ENCODE assay signal across 8 cellular contexts in genomic region chr2:68252407-68253210, GRCh38. TPM values are rescaled to one million over a fixed set of nuclear protein-coding genes. Genes with fewer than 3 reads are reported as not detected.
DNase-seq lines count a peak whose midpoint lies in the region; ATAC-seq and TF ChIP-seq lines count a peak whose summit lies in the region.

TSS of gene PPP3R1 (minus strand) at chr2:68252532. CDS start at chr2:68252127, 405 bp downstream.

- DNase-seq in ACHN (peak; percentile 97), NCI-H2227 (lab: John Stamatoyannopoulos, UW; ENCODE audit: unreplicated experiment) (peak; percentile 98), mammary epithelial cell (peak; percentile 95)

- H3K36me3 ChIP-seq in mammary epithelial cell (ENCODE audit: insufficient read depth, low read length) (no peaks in the 10 kb centered on the region), iPS-20b (ENCODE audit: insufficient read depth, low read depth, low read length) (no peaks in the 10 kb centered on the region)

- H3K27me3 ChIP-seq in mammary epithelial cell (ENCODE audit: insufficient read depth, low read length): no peaks in the 10 kb centered on the region
- no peaks in the 10 kb centered on the region for H3K27me3 ChIP-seq in iPS-20b (ENCODE audit: insufficient read depth, low read length)

- H3K4me1 ChIP-seq in mammary epithelial cell (ENCODE audit: insufficient read depth, low read length): peaks cover 13% of the 10 kb centered on the region
- peaks cover 28% of the 10 kb centered on the region for H3K4me1 ChIP-seq in iPS-20b (ENCODE audit: insufficient read depth, low read length)

- H3K4me3 ChIP-seq in WI38 (ENCODE audit: low read depth, low read length) (peak within 1 kb of the TSS; percentile 79), mammary epithelial cell (replicated peaks in 1 of 3; ENCODE audit: insufficient read depth in 1 of 3, low read depth in 2 of 3, low read length in 3 of 3) (peak within 1 kb of the TSS; percentile 70 to 97 (median 89)), iPS-20b (ENCODE audit: low read length) (peak within 1 kb of the TSS; percentile 94), skin epidermis (peak within 1 kb of the TSS; percentile 57 to 87 (median 71))

- H3K27ac ChIP-seq in mammary epithelial cell (ENCODE audit: insufficient read depth, low read depth, low read length): peak within 1 kb of the TSS; percentile 91
- peak within 1 kb of the TSS; percentile 22 for H3K27ac ChIP-seq in iPS-20b (ENCODE audit: low read length)
- H3K27ac ChIP-seq in skin epidermis: peak within 1 kb of the TSS; percentile 87 to 98 (median 94)

- peak within 1 kb of the TSS; percentile 89 for H2AFZ ChIP-seq in mammary epithelial cell (ENCODE audit: low read depth, low read length)

- H3K79me2 ChIP-seq in mammary epithelial cell (ENCODE audit: insufficient read depth, low read length): peaks cover 60% of the 10 kb centered on the region

- dilution Hi-C loops in mammary epithelial cell (cut with HindIII; ENCODE audit: low sequenced_read_pairs): no loop called here

- intact Hi-C loops in mammary epithelial cell (cut with micrococcal nuclease): loop anchor here (2.0 kb wide), 1 partner anchor 30 kb away; no protein-coding TSS in a partner anchor

- H3K9me3 ChIP-seq in mammary epithelial cell (replicated peaks; ENCODE audit: insufficient read depth, low read length) (no peaks in the 10 kb centered on the region), iPS-20b (ENCODE audit: insufficient read depth, low read depth, low read length) (no peaks in the 10 kb centered on the region)

- peaks cover 5% of the 10 kb centered on the region for H4K20me1 ChIP-seq in mammary epithelial cell (ENCODE audit: insufficient read depth, low read length)

- CTCF ChIA-PET in mammary epithelial cell (lab: Charles Lee; ENCODE audit: low non-redundant PET): interaction anchor here (0.5 to 0.6 kb wide), 2 partner anchors 8 to 524 kb away, joined by 3 read pairs; no protein-coding TSS in a partner anchor

- TF ChIP-seq CTCF in WI38 (IDR thresholded peaks at IDR 0.05; ENCODE audit: low read depth, low read length): no peak
- TF ChIP-seq CTCF in mammary epithelial cell (conservative IDR thresholded peaks at IDR 0.05 in 1 of 2, IDR thresholded peaks at IDR 0.05 in 1 of 2; ENCODE audit: extremely low read depth in 1 of 2, insufficient read depth in 1 of 2, low read depth in 1 of 2, low read length in 2 of 2): no peak

- BruUV-seq in mammary epithelial cell (replicated peaks; lab: Mats Ljungman, UMichigan): TSS peak; percentile 89

- H3K9ac ChIP-seq in mammary epithelial cell (ENCODE audit: insufficient read depth, low read length): peak within 1 kb of the TSS; percentile 98
- peak within 1 kb of the TSS; percentile 95 for H3K9ac ChIP-seq in iPS-20b (ENCODE audit: low read depth, low read length)

- in situ Hi-C loops in ACHN (cut with HindIII; ENCODE audit: low pct_ligation_motif_present, low pct_unique_long_range_greater_than_20kb, low sequenced_read_pairs) (no loop called here), mammary epithelial cell (cut with MboI; ENCODE audit: low sequenced_read_pairs in 2 of 2) (no loop called here)

- H3K4me2 ChIP-seq in mammary epithelial cell (ENCODE audit: insufficient read depth, low read depth, low read length): peak within 1 kb of the TSS; percentile 94

- WGBS in mammary epithelial cell (ENCODE audit: low coverage, missing lambda C conversion rate): 6% methylated on average over 3 of the region's 77 CpGs

- peak; percentile 66 for ATAC-seq in GM18873 (IDR thresholded peaks at IDR 0.05; ENCODE audit: low FRiP score, unreplicated experiment)
- peak; percentile 75 for ATAC-seq in HG03135 (IDR thresholded peaks at IDR 0.05; ENCODE audit: unreplicated experiment)

RNA-seq across cellular contexts. Expression of gene PPP3R1, which starts in this region (rescaled TPM):
- 10 to 100 TPM; 26.5 to 59.3 TPM for total RNA-seq in mammary epithelial cell
- polyA plus RNA-seq in mammary epithelial cell: 16.6 TPM
- 36.7 TPM for polyA minus RNA-seq in mammary epithelial cell

Comparison
In these comparisons a context has a peak if more than half of its experiments do, and no peak if none do; other contexts are left out.
1. Peak in every context shown above with its lines: DNase-seq, ATAC-seq, H3K4me3 ChIP-seq and H3K27ac ChIP-seq.
2. H3K27ac ChIP-seq: peak in every context shown above with its lines; median percentile 94 in skin epidermis; 91 in mammary epithelial cell; 22 in iPS-20b.